In genomic region chr4:99679204-99679603, GRCh38 we compare ENCODE assay signal across 2 cellular contexts.
TF ChIP-seq lines count a peak whose summit lies in the region.

No MANE protein-coding gene starts in this region.

TF ChIP-seq in liver, 16 proteins besides CTCF, POLR2A, EP300 and RAD21 (continued from another document):
- TF ChIP-seq, protein P1, sequence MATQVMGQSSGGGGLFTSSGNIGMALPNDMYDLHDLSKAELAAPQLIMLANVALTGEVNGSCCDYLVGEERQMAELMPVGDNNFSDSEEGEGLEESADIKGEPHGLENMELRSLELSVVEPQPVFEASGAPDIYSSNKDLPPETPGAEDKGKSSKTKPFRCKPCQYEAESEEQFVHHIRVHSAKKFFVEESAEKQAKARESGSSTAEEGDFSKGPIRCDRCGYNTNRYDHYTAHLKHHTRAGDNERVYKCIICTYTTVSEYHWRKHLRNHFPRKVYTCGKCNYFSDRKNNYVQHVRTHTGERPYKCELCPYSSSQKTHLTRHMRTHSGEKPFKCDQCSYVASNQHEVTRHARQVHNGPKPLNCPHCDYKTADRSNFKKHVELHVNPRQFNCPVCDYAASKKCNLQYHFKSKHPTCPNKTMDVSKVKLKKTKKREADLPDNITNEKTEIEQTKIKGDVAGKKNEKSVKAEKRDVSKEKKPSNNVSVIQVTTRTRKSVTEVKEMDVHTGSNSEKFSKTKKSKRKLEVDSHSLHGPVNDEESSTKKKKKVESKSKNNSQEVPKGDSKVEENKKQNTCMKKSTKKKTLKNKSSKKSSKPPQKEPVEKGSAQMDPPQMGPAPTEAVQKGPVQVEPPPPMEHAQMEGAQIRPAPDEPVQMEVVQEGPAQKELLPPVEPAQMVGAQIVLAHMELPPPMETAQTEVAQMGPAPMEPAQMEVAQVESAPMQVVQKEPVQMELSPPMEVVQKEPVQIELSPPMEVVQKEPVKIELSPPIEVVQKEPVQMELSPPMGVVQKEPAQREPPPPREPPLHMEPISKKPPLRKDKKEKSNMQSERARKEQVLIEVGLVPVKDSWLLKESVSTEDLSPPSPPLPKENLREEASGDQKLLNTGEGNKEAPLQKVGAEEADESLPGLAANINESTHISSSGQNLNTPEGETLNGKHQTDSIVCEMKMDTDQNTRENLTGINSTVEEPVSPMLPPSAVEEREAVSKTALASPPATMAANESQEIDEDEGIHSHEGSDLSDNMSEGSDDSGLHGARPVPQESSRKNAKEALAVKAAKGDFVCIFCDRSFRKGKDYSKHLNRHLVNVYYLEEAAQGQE (IDR thresholded peaks at IDR 0.05) = peak; percentile 35
- TF ChIP-seq JUND (IDR thresholded peaks at IDR 0.05) (peak in 1 of 2 donors; percentile 38), HNF4G (IDR thresholded peaks at IDR 0.05) (no peak), EGR1 (IDR thresholded peaks at IDR 0.05; ENCODE audit: low read depth in 2 of 2) (no peak), SP1 (IDR thresholded peaks at IDR 0.05) (peak; percentile 40), HNF4A (conservative IDR thresholded peaks at IDR 0.05) (peak; percentile 26 to 50), YY1 (IDR thresholded peaks at IDR 0.05) (peak; percentile 66), TAF1 (conservative IDR thresholded peaks at IDR 0.05) (no peak), FOXA2 (IDR thresholded peaks at IDR 0.05) (peak; percentile 11), GABPA (IDR thresholded peaks at IDR 0.05 in 1 of 2, conservative IDR thresholded peaks at IDR 0.05 in 1 of 2) (no peak), FOXA1 (IDR thresholded peaks at IDR 0.05) (no peak)
- TF ChIP-seq, protein P2, sequence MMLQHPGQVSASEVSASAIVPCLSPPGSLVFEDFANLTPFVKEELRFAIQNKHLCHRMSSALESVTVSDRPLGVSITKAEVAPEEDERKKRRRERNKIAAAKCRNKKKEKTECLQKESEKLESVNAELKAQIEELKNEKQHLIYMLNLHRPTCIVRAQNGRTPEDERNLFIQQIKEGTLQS (IDR thresholded peaks at IDR 0.05) = no peak
- TF ChIP-seq, protein P3, sequence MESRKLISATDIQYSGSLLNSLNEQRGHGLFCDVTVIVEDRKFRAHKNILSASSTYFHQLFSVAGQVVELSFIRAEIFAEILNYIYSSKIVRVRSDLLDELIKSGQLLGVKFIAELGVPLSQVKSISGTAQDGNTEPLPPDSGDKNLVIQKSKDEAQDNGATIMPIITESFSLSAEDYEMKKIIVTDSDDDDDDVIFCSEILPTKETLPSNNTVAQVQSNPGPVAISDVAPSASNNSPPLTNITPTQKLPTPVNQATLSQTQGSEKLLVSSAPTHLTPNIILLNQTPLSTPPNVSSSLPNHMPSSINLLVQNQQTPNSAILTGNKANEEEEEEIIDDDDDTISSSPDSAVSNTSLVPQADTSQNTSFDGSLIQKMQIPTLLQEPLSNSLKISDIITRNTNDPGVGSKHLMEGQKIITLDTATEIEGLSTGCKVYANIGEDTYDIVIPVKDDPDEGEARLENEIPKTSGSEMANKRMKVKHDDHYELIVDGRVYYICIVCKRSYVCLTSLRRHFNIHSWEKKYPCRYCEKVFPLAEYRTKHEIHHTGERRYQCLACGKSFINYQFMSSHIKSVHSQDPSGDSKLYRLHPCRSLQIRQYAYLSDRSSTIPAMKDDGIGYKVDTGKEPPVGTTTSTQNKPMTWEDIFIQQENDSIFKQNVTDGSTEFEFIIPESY (IDR thresholded peaks at IDR 0.05) = peak; percentile 20

TF ChIP-seq in HepG2, 621 proteins besides CTCF, POLR2A, EP300 and RAD21 (continued from another document):
- TF ChIP-seq NFAT5 (CRISPR knock-in tag; IDR thresholded peaks at IDR 0.05) = no peak
